In genomic region chr10:79685044-79685685, GRCh38 we compare ENCODE assay signal across 8 cellular contexts. TPM values are rescaled to one million over a fixed set of nuclear protein-coding genes. Genes with fewer than 3 reads are reported as not detected.
DNase-seq lines count a peak whose midpoint lies in the region; ATAC-seq and TF ChIP-seq lines count a peak whose summit lies in the region.
"Not testable (repeated sequence)": the region's sequence is repeated elsewhere in the genome, so short reads cannot be mapped to it uniquely, and the experiment has no call there.

No MANE protein-coding gene starts in this region.

- H3K27me3 ChIP-seq in DND-41 (ENCODE audit: insufficient read depth, low read length, poor library complexity); OCI-LY3 (ENCODE audit: low read depth, low read length); mesendoderm (ENCODE audit: insufficient read depth, low read length, poor library complexity): not testable (repeated sequence)

- H3K4ac ChIP-seq in mesendoderm (ENCODE audit: low read depth, low read length): not testable (repeated sequence)

- not testable (repeated sequence) for DNase-seq in DND-41; chondrocyte (ENCODE audit: low spot score); stimulated activated effector memory CD8-positive, alpha-beta T cell treated with anti-CD3 and anti-CD28 coated beads, Interleukin-12 subunit alpha, Interleukin-12 subunit beta, amount 100 ng/mL, for 72 hours (ENCODE audit: low spot score in 2 of 2)
- DNase-seq in activated CD4-positive, alpha-beta memory T cell treated with anti-CD3 and anti-CD28 coated beads, Interleukin-2, amount 10 ng/mL, durations not matched to agents 7 days and 5 days: peak; percentile 34
- peak; percentile 22 for DNase-seq in mesendoderm

- H3K27ac ChIP-seq in DND-41 (ENCODE audit: low read length); OCI-LY3 (ENCODE audit: low read length); mesendoderm (ENCODE audit: low read depth, low read length): not testable (repeated sequence)

- H3K23ac ChIP-seq in mesendoderm (ENCODE audit: low read length): not testable (repeated sequence)

- not testable (repeated sequence) for H2BK5ac ChIP-seq in mesendoderm (ENCODE audit: low read length)

- not testable (repeated sequence) for H2BK120ac ChIP-seq in mesendoderm (ENCODE audit: low read depth, low read length)

- not testable (repeated sequence) for H3K9me3 Mint-ChIP-seq in activated CD4-positive, alpha-beta memory T cell treated with anti-CD3 and anti-CD28 coated beads, Interleukin-2, amount 10 ng/mL, durations not matched to agents 7 days and 5 days; chondrocyte (ENCODE audit: low read depth); stimulated activated effector memory CD8-positive, alpha-beta T cell treated with anti-CD3 and anti-CD28 coated beads, Interleukin-12 subunit alpha, Interleukin-12 subunit beta, amount 100 ng/mL, for 72 hours

- H2AFZ ChIP-seq in DND-41 (ENCODE audit: low read depth, low read length); OCI-LY3 (ENCODE audit: low read depth, low read length): not testable (repeated sequence)

- not testable (repeated sequence) for H3K79me2 ChIP-seq in DND-41 (ENCODE audit: insufficient read depth, low read length); OCI-LY3 (ENCODE audit: low read length); mesendoderm (ENCODE audit: control insufficient read depth, insufficient read depth, low read length)

- not testable (repeated sequence) for H3K18ac ChIP-seq in mesendoderm (ENCODE audit: low read length)

- H3K79me1 ChIP-seq in mesendoderm (ENCODE audit: low read length): not testable (repeated sequence)

- CTCF ChIA-PET in activated CD4-positive, alpha-beta memory T cell treated with anti-CD3 and anti-CD28 coated beads, Interleukin-2, amount 10 ng/mL, durations not matched to agents 7 days and 5 days (lab: Charles Lee): not testable (repeated sequence)

- not testable (repeated sequence) for H3K4me2 ChIP-seq in DND-41 (ENCODE audit: insufficient read depth, low read length); mesendoderm (ENCODE audit: low read length)
- peak overlapping the region; percentile 69 for H3K4me2 ChIP-seq in OCI-LY3 (ENCODE audit: low read length)

- TF ChIP-seq CTCF in DND-41 (IDR thresholded peaks at IDR 0.05; ENCODE audit: borderline replicate concordance, extremely low read depth, low read length, poor library complexity, severe bottlenecking): not testable (repeated sequence)
- peak; percentile 49 for TF ChIP-seq CTCF in OCI-LY3 (IDR thresholded peaks at IDR 0.05; ENCODE audit: low read depth, low read length)
- peak; percentile 24 for TF ChIP-seq CTCF in chondrocyte (IDR thresholded peaks at IDR 0.05)

- not testable (repeated sequence) for H3K27ac Mint-ChIP-seq in activated CD4-positive, alpha-beta memory T cell treated with anti-CD3 and anti-CD28 coated beads, Interleukin-2, amount 10 ng/mL, durations not matched to agents 7 days and 5 days; chondrocyte (ENCODE audit: unreplicated experiment); stimulated activated effector memory CD8-positive, alpha-beta T cell treated with anti-CD3 and anti-CD28 coated beads, Interleukin-12 subunit alpha, Interleukin-12 subunit beta, amount 100 ng/mL, for 72 hours

- H3K4me3 Mint-ChIP-seq in activated CD4-positive, alpha-beta memory T cell treated with anti-CD3 and anti-CD28 coated beads, Interleukin-2, amount 10 ng/mL, durations not matched to agents 7 days and 5 days; chondrocyte (ENCODE audit: unreplicated experiment); stimulated activated effector memory CD8-positive, alpha-beta T cell treated with anti-CD3 and anti-CD28 coated beads, Interleukin-12 subunit alpha, Interleukin-12 subunit beta, amount 100 ng/mL, for 72 hours: not testable (repeated sequence)

- not testable (repeated sequence) for H4K20me1 ChIP-seq in DND-41 (ENCODE audit: insufficient read depth, low read length); OCI-LY3 (ENCODE audit: insufficient read depth, low read length)

- not testable (repeated sequence) for H3K56ac ChIP-seq in mesendoderm (ENCODE audit: low read length)

- POLR2A ChIA-PET in activated CD4-positive, alpha-beta memory T cell treated with anti-CD3 and anti-CD28 coated beads, Interleukin-2, amount 10 ng/mL, durations not matched to agents 7 days and 5 days (lab: Charles Lee): not testable (repeated sequence)

- H3K4me3 ChIP-seq in DND-41 (ENCODE audit: low read depth in 1 of 2, low read length in 2 of 2); mesendoderm (ENCODE audit: low read length): not testable (repeated sequence)
- H3K4me3 ChIP-seq in OCI-LY3 (ENCODE audit: low read length): peak overlapping the region; percentile 58

- H2BK15ac ChIP-seq in mesendoderm (replicated peaks; ENCODE audit: low read depth): not testable (repeated sequence)

- H4K5ac ChIP-seq in mesendoderm (ENCODE audit: low read length): not testable (repeated sequence)

- not testable (repeated sequence) for H3K27me3 Mint-ChIP-seq in activated CD4-positive, alpha-beta memory T cell treated with anti-CD3 and anti-CD28 coated beads, Interleukin-2, amount 10 ng/mL, durations not matched to agents 7 days and 5 days; chondrocyte (ENCODE audit: low read depth)

- H3K9ac ChIP-seq in DND-41 (ENCODE audit: low read depth, low read length); OCI-LY3 (ENCODE audit: low read length); mesendoderm (ENCODE audit: low read length): not testable (repeated sequence)

- H3K4me1 Mint-ChIP-seq in activated CD4-positive, alpha-beta memory T cell treated with anti-CD3 and anti-CD28 coated beads, Interleukin-2, amount 10 ng/mL, durations not matched to agents 7 days and 5 days; chondrocyte (ENCODE audit: low read depth); stimulated activated effector memory CD8-positive, alpha-beta T cell treated with anti-CD3 and anti-CD28 coated beads, Interleukin-12 subunit alpha, Interleukin-12 subunit beta, amount 100 ng/mL, for 72 hours: not testable (repeated sequence)

- H4K8ac ChIP-seq in mesendoderm (ENCODE audit: low read depth, low read length): not testable (repeated sequence)

- ATAC-seq in DND-41 (ENCODE audit: insufficient read depth, low read depth) (peak; percentile 48), GM21717 (IDR thresholded peaks at IDR 0.05; ENCODE audit: unreplicated experiment) (peak; percentile 92), HG03469 (IDR thresholded peaks at IDR 0.05; ENCODE audit: unreplicated experiment) (peak; percentile 84)
- peak; percentile 90 for ATAC-seq in stimulated activated effector memory CD8-positive, alpha-beta T cell treated with anti-CD3 and anti-CD28 coated beads, Interleukin-12 subunit alpha, Interleukin-12 subunit beta, amount 100 ng/mL, for 72 hours

- not testable (repeated sequence) for H3K9me3 ChIP-seq in DND-41 (ENCODE audit: insufficient read depth, low read length, severe bottlenecking); OCI-LY3 (ENCODE audit: insufficient read depth, low read length)

- H3K36me3 Mint-ChIP-seq in activated CD4-positive, alpha-beta memory T cell treated with anti-CD3 and anti-CD28 coated beads, Interleukin-2, amount 10 ng/mL, durations not matched to agents 7 days and 5 days (ENCODE audit: low read depth); chondrocyte (ENCODE audit: low read depth): not testable (repeated sequence)
- peaks cover 12% of the 10 kb centered on the region for H3K36me3 Mint-ChIP-seq in stimulated activated effector memory CD8-positive, alpha-beta T cell treated with anti-CD3 and anti-CD28 coated beads, Interleukin-12 subunit alpha, Interleukin-12 subunit beta, amount 100 ng/mL, for 72 hours

- WGBS in mesendoderm (ENCODE audit: extremely low coverage, insufficient coverage, low lambda C conversion rate): no CpG with 5 or more reads among the region's 21 CpGs

- not testable (repeated sequence) for H2AK5ac ChIP-seq in mesendoderm (ENCODE audit: low read length)

- not testable (repeated sequence) for H3K36me3 ChIP-seq in DND-41 (ENCODE audit: insufficient read depth, low read length); OCI-LY3 (replicated peaks; ENCODE audit: low read depth, low read length); mesendoderm (ENCODE audit: control insufficient read depth, insufficient read depth, low read length)

- not testable (repeated sequence) for H3K4me1 ChIP-seq in DND-41 (ENCODE audit: insufficient read depth, low read length); OCI-LY3 (ENCODE audit: low read length); mesendoderm (ENCODE audit: control insufficient read depth, low read depth, low read length)

RNA-seq across cellular contexts. Expression of gene NUTM2B, which starts 17.9 kb away (rescaled TPM):
- 1 to 10 TPM; 1.6 to 1.7 TPM for total RNA-seq in activated CD4-positive, alpha-beta memory T cell treated with anti-CD3 and anti-CD28 coated beads, Interleukin-2, amount 10 ng/mL, durations not matched to agents 7 days and 5 days
- total RNA-seq in chondrocyte: 0.36 to 0.63 TPM (median 0.37 TPM) in 3 replicates
- 0.49 TPM for polyA plus RNA-seq in mesendoderm (2013, experiment 1 of 2)
- polyA plus RNA-seq in mesendoderm (2013, experiment 2 of 2): 0.36 TPM
